12 cellular contexts compared by ENCODE assay signal in the genomic region with DNA sequence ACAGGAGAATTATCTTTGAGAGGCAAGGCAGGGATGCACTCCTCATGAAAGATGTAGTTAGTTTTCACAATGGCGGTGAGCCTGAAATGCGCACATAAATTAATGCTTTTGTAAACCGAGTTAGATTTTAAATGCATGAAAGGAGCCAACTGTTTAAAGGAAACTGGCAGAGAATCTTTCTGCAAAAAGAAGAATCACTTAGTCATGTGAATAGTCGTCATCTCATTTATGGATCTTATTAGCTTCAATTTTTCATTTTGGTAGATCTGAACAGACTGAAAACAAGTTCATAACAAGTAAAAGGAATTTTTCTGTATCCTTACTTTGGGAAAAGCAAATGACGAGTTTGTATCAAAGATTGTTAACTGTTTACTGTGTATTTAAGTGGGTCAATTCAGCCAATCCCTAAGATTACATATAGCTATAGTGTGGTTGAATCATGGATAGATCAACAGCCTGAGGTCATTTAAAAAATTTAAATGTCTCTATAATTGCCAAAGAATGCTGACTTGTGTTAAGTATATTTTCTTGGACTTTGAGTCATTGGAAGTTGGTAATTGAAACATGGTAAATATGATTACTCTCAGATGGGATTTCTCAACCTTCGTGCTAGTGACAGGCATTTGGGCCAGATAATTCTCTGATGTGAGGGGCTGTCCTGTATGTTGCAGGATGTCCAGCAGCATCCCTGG.
"Had no signal": no experiment of that assay in that cellular context is flagged by ENCODE, and none has a peak within 500 bp of the region (broad histone marks: within the 10 kb centered on the region; RNA-seq: fewer than 3 reads in every experiment).

No MANE protein-coding gene starts in this region.

- H3K4me3 ChIP-seq: esophagus squamous epithelium, left ventricle myocardium inferior, thyroid gland had no signal

- H3K27me3 ChIP-seq: thyroid gland had no signal

- DNase-seq: activated naive CD4-positive, alpha-beta T cell; activated naive CD8-positive, alpha-beta T cell treated with anti-CD3 and anti-CD28 coated beads, Interleukin-2, amount 10 ng/mL, durations not matched to agents 7 days and 5 days; activated T-cell treated with anti-CD3 and anti-CD28 coated beads for 4 hours; aorta; esophagus squamous epithelium; hippocampal formation; left ventricle myocardium inferior; stimulated activated CD4-positive, alpha-beta T cell treated with anti-CD3 and anti-CD28 coated beads, Interleukin-2, amount 100 ng/mL, for 48 hours; thyroid gland had no signal

- H3K9me3 Mint-ChIP-seq: activated naive CD8-positive, alpha-beta T cell treated with anti-CD3 and anti-CD28 coated beads, Interleukin-2, amount 10 ng/mL, durations not matched to agents 7 days and 5 days; natural killer cell treated with Interleukin-12 subunit alpha and Interleukin-12 subunit beta and Interleukin-15 and Interleukin-18, amount 100 ng/mL, for 72 hours; stimulated activated memory B cell treated with anti-CD40 and anti-IgM and Interleukin-4, amounts not matched to agents 10 μg/mL and 1 μg/mL and 100 μg/mL, for 72 hours had no signal

- H3K4me1 ChIP-seq: left ventricle myocardium inferior had no signal

- H3K4me3 Mint-ChIP-seq: activated naive CD8-positive, alpha-beta T cell treated with anti-CD3 and anti-CD28 coated beads, Interleukin-2, amount 10 ng/mL, durations not matched to agents 7 days and 5 days; natural killer cell treated with Interleukin-12 subunit alpha and Interleukin-12 subunit beta and Interleukin-15 and Interleukin-18, amount 100 ng/mL, for 72 hours; stimulated activated memory B cell treated with anti-CD40 and anti-IgM and Interleukin-4, amounts not matched to agents 10 μg/mL and 1 μg/mL and 100 μg/mL, for 72 hours had no signal

- H3K9me3 ChIP-seq: esophagus squamous epithelium, left ventricle myocardium inferior, thyroid gland had no signal

- H3K27ac ChIP-seq: esophagus squamous epithelium, left ventricle myocardium inferior, thyroid gland had no signal

- H3K27me3 Mint-ChIP-seq: activated naive CD8-positive, alpha-beta T cell treated with anti-CD3 and anti-CD28 coated beads, Interleukin-2, amount 10 ng/mL, durations not matched to agents 7 days and 5 days; stimulated activated memory B cell treated with anti-CD40 and anti-IgM and Interleukin-4, amounts not matched to agents 10 μg/mL and 1 μg/mL and 100 μg/mL, for 72 hours had no signal

- ATAC-seq: activated CD4-positive, CD25-positive, alpha-beta regulatory T cell treated with anti-CD3 and anti-CD28 coated beads, Interleukin-2, amount 50 U/mL, for 24 hours; natural killer cell treated with Interleukin-12 subunit alpha and Interleukin-12 subunit beta and Interleukin-15 and Interleukin-18, amount 100 ng/mL, for 72 hours; stimulated activated memory B cell treated with anti-CD40 and anti-IgM and Interleukin-4, amounts not matched to agents 10 μg/mL and 1 μg/mL and 100 μg/mL, for 72 hours had no signal

- H3K36me3 ChIP-seq: esophagus squamous epithelium, left ventricle myocardium inferior, thyroid gland had no signal

- H3K27ac Mint-ChIP-seq: activated naive CD8-positive, alpha-beta T cell treated with anti-CD3 and anti-CD28 coated beads, Interleukin-2, amount 10 ng/mL, durations not matched to agents 7 days and 5 days; natural killer cell treated with Interleukin-12 subunit alpha and Interleukin-12 subunit beta and Interleukin-15 and Interleukin-18, amount 100 ng/mL, for 72 hours; stimulated activated memory B cell treated with anti-CD40 and anti-IgM and Interleukin-4, amounts not matched to agents 10 μg/mL and 1 μg/mL and 100 μg/mL, for 72 hours had no signal

- H3K4me1 Mint-ChIP-seq: activated naive CD8-positive, alpha-beta T cell treated with anti-CD3 and anti-CD28 coated beads, Interleukin-2, amount 10 ng/mL, durations not matched to agents 7 days and 5 days; stimulated activated memory B cell treated with anti-CD40 and anti-IgM and Interleukin-4, amounts not matched to agents 10 μg/mL and 1 μg/mL and 100 μg/mL, for 72 hours had no signal

- H3K36me3 Mint-ChIP-seq: activated naive CD8-positive, alpha-beta T cell treated with anti-CD3 and anti-CD28 coated beads, Interleukin-2, amount 10 ng/mL, durations not matched to agents 7 days and 5 days; natural killer cell treated with Interleukin-12 subunit alpha and Interleukin-12 subunit beta and Interleukin-15 and Interleukin-18, amount 100 ng/mL, for 72 hours; stimulated activated memory B cell treated with anti-CD40 and anti-IgM and Interleukin-4, amounts not matched to agents 10 μg/mL and 1 μg/mL and 100 μg/mL, for 72 hours had no signal
